25 cellular contexts compared by ENCODE assay signal in genomic region chr16:56815721-56816120, GRCh38. TPM values are rescaled to one million over a fixed set of nuclear protein-coding genes. Genes with fewer than 3 reads are reported as not detected.
DNase-seq lines count a peak whose midpoint lies in the region; FAIRE-seq and TF ChIP-seq lines count a peak whose summit lies in the region.
"Had no signal": no experiment of that assay in that cellular context is flagged by ENCODE, and none has a peak within 500 bp of the region (broad histone marks: within the 10 kb centered on the region; RNA-seq: fewer than 3 reads in every experiment).

No MANE protein-coding gene starts in this region.

- H3K9me3 ChIP-seq in kidney (ENCODE audit: control insufficient read depth in 1 of 2, low read length in 2 of 2) (no peaks in the 10 kb centered on the region), sigmoid colon (no peaks in the 10 kb centered on the region), PC-9 (ENCODE audit: insufficient read depth, low read depth) (no peaks in the 10 kb centered on the region)
- H3K9me3 ChIP-seq: gastrocnemius medialis, lower lobe of right lung, testis had no signal

- TF ChIP-seq EP300 in sigmoid colon (IDR thresholded peaks at IDR 0.05): no peak

- DNase-seq in HTR-8/SVneo (ENCODE audit: insufficient read length, low spot score): no peak
- peak; percentile 50 for DNase-seq in astrocyte of the hippocampus (ENCODE audit: low read depth, low spot score)
- no peak for DNase-seq in kidney
- peak; percentile 78 for DNase-seq in sigmoid colon
- no peak for DNase-seq in activated CD8-positive, alpha-beta memory T cell treated with anti-CD3 and anti-CD28 coated beads, Interleukin-2, amount 50 U/mL, for 48 hours
- no peak for DNase-seq in DMS79 (lab: John Stamatoyannopoulos, UW)
- no peak for DNase-seq in kidney tubule cell (ENCODE audit: low spot score)
- no peak for DNase-seq in PC-9
- DNase-seq: activated naive CD4-positive, alpha-beta T cell treated with anti-CD3 and anti-CD28 coated beads, Interleukin-2, amount 50 U/mL, for 16 hours; CD4-positive, alpha-beta T cell; central memory CD4-positive, alpha-beta T cell; gastrocnemius medialis; GM23248; lower lobe of right lung; NCI-H1092; NCI-H187; NCI-H2171; NCI-H510A; stimulated activated naive CD8-positive, alpha-beta T cell treated with anti-CD3 and anti-CD28 coated beads, Interleukin-15, Interleukin-2, amounts not matched to agents 100 U/mL and 50 U/mL, for 24 hours; SW 1271; T1000; testis had no signal

- H3K9me2 ChIP-seq in PC-9 (ENCODE audit: insufficient read depth): no peaks in the 10 kb centered on the region

- TF ChIP-seq POLR2A in sigmoid colon (IDR thresholded peaks at IDR 0.05): no peak

- H3K4me1 ChIP-seq in kidney (ENCODE audit: control insufficient read depth in 1 of 2, insufficient read depth in 1 of 2, low read depth in 1 of 2, low read length in 2 of 2) (no peaks in the 10 kb centered on the region), sigmoid colon (peaks cover 0 to 20% (median 8%) of the 10 kb centered on the region in 4 donors), PC-9 (replicated peaks; ENCODE audit: insufficient read depth) (peaks cover 20% of the 10 kb centered on the region)
- H3K4me1 ChIP-seq: gastrocnemius medialis, testis had no signal

- H3K4me3 ChIP-seq in kidney (ENCODE audit: low read length in 2 of 2) (no peak overlapping the region), sigmoid colon (no peak overlapping the region), PC-9 (no peak overlapping the region)
- H3K4me3 ChIP-seq: gastrocnemius medialis, GM23248, lower lobe of right lung, testis had no signal

- peak; percentile 42 for FAIRE-seq in HTR-8/SVneo (lab: Jason Lieb, UNC)
- FAIRE-seq in kidney (lab: Jason Lieb, UNC): no peak
- FAIRE-seq: GM12892 had no signal

- intact Hi-C loops in kidney (cut with DNase I) (no loop called here), sigmoid colon (cut with DNase I) (no loop called here), PC-9 (cut with micrococcal nuclease; ENCODE audit: unreplicated experiment) (loop anchor here (2.0 kb wide), 1 partner anchor 45 kb away; no protein-coding TSS in a partner anchor)

- BruUV-seq in PC-9 (replicated peaks; lab: Mats Ljungman, UMichigan): no TSS peak

- no peak overlapping the region for H2AFZ ChIP-seq in PC-9
- H2AFZ ChIP-seq: GM23248 had no signal

- no peaks in the 10 kb centered on the region for H3K27me3 ChIP-seq in sigmoid colon
- no peaks in the 10 kb centered on the region for H3K27me3 ChIP-seq in PC-9 (ENCODE audit: insufficient read depth, low read depth)
- H3K27me3 ChIP-seq: gastrocnemius medialis, testis had no signal

- no peak overlapping the region for H3K4me2 ChIP-seq in PC-9

- 0 out of 2 replicates have a peak, but pooled peaks cover 8% of the 10 kb centered on the region for H3K79me2 ChIP-seq in PC-9 (ENCODE audit: low read depth)

- no peak overlapping the region for H3K9ac ChIP-seq in kidney (ENCODE audit: low read length in 2 of 2)
- H3K9ac ChIP-seq: GM23248 had no signal

- TF ChIP-seq CTCF in kidney (IDR thresholded peaks at IDR 0.05; ENCODE audit: borderline replicate concordance, extremely low read depth, insufficient read depth): no peak
- TF ChIP-seq CTCF in sigmoid colon (IDR thresholded peaks at IDR 0.05): no peak
- no peak for TF ChIP-seq CTCF in PC-9 (conservative IDR thresholded peaks at IDR 0.05)

- H4K20me1 ChIP-seq in PC-9 (ENCODE audit: insufficient read depth): no peaks in the 10 kb centered on the region

- CTCF ChIA-PET in PC-9 (lab: Charles Lee): interaction anchor here (0.6 kb wide), 1 partner anchor 119 kb away, joined by 18 read pairs; no protein-coding TSS in a partner anchor

- H3K27ac ChIP-seq in kidney (ENCODE audit: low read depth in 2 of 2, low read length in 2 of 2) (peak overlapping the region; percentile 45 to 80), sigmoid colon (peak overlapping the region in 2 of 4 donors; percentile 2 to 22), PC-9 (no peak overlapping the region)
- H3K27ac ChIP-seq: gastrocnemius medialis, GM23248, lower lobe of right lung had no signal

- POLR2A ChIA-PET in PC-9 (lab: Charles Lee; ENCODE audit: unreplicated experiment): interaction anchor here (0.6 to 0.8 kb wide), 2 partner anchors 8 to 45 kb away, joined by 3 to 6 read pairs; no protein-coding TSS in a partner anchor

- H3F3A ChIP-seq in PC-9 (ENCODE audit: insufficient read depth, low read depth): peaks cover 9% of the 10 kb centered on the region; the same call in 1 of the 2 replicates

- H3K36me3 ChIP-seq in kidney (ENCODE audit: control insufficient read depth in 1 of 2, insufficient read depth in 2 of 2, low read length in 2 of 2) (no peaks in the 10 kb centered on the region), sigmoid colon (peaks cover 0 to 16% (median 4%) of the 10 kb centered on the region in 4 donors), PC-9 (ENCODE audit: low read depth) (0 out of 2 replicates have a peak, but pooled peaks cover 8% of the 10 kb centered on the region)

RNA-seq across cellular contexts. Expression of gene SLC12A3, which starts 49.3 kb away (rescaled TPM):
- total RNA-seq in kidney (5.4 TPM), sigmoid colon (not detected), PC-9 (2021) (0.26 and 0.70 TPM in 2 replicates)
- polyA plus RNA-seq in kidney (ENCODE audit: insufficient read depth, low read depth, low replicate concordance) (277 TPM), sigmoid colon (under 1 TPM in 1 of 3 donors, not detected in 2; 0.16 TPM)
- total RNA-seq: activated T-helper 17 cell treated with anti-CD3 and anti-CD28 coated beads, Interleukin-2, amount 50 U/mL, for 72 hours; CD4-positive, alpha-beta T cell; gastrocnemius medialis; GM23248; lower lobe of right lung; WTC11 had no signal
- polyA plus RNA-seq: GM23248 had no signal

Comparison
In these comparisons a context has a peak if more than half of its experiments do, and no peak if none do; other contexts are left out.
1. DNase-seq: peak in astrocyte of the hippocampus (single experiment) and sigmoid colon (single experiment); none in HTR-8/SVneo (single experiment), kidney (single experiment), activated CD8-positive, alpha-beta memory T cell treated with anti-CD3 and anti-CD28 coated beads, Interleukin-2, amount 50 U/mL, for 48 hours (single experiment), DMS79 (single experiment), kidney tubule cell (single experiment) and PC-9 (0 of 2).